In the genomic region with DNA sequence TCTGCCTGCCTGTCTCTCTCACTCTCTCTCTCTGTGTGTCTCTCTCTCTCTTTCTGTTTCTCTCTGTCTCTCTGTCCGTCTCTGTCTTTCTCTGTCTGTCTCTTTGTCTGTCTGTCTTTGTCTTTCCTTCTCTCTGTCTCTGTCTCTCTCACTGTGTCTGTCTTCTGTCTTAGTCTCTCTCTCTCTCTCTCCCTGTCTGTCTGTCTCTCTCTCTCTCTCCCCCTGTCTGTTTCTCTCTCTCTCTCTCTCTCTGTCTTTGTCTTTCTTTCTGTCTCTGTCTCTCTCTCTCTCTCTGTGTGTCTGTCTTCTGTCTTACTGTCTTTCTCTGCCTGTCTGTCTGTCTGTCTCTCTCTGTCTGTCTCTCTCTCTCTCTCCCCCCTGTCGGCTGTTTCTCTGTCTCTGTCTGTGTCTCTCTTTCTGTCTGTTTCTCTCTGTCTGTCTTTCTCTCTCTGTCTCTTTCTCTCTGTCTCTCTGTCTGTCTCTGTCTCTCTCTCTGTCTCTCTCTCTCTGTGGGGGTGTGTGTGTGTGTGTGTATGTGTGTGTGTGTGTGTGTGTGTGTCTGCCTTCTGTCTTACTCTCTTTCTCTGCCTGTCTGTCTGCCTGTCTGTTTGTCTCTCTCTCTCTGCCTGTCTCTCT, we compare ENCODE assay signal across 3 cellular contexts.
TF ChIP-seq lines count a peak whose summit lies in the region.
"Not testable (repeated sequence)": the region's sequence is repeated elsewhere in the genome, so short reads cannot be mapped to it uniquely, and the experiment has no call there.

No MANE protein-coding gene starts in this region.

TF ChIP-seq in WTC11, 78 proteins besides CTCF, POLR2A, EP300 and RAD21 (continues in another document):
- TF ChIP-seq, protein P1, sequence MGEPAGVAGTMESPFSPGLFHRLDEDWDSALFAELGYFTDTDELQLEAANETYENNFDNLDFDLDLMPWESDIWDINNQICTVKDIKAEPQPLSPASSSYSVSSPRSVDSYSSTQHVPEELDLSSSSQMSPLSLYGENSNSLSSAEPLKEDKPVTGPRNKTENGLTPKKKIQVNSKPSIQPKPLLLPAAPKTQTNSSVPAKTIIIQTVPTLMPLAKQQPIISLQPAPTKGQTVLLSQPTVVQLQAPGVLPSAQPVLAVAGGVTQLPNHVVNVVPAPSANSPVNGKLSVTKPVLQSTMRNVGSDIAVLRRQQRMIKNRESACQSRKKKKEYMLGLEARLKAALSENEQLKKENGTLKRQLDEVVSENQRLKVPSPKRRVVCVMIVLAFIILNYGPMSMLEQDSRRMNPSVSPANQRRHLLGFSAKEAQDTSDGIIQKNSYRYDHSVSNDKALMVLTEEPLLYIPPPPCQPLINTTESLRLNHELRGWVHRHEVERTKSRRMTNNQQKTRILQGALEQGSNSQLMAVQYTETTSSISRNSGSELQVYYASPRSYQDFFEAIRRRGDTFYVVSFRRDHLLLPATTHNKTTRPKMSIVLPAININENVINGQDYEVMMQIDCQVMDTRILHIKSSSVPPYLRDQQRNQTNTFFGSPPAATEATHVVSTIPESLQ (CRISPR knock-in tag; IDR thresholded peaks at IDR 0.05) = peak; percentile 95
- peak; percentile 86; the same call in 1 of the 2 replicates for TF ChIP-seq NFATC4 (CRISPR knock-in tag; IDR thresholded peaks at IDR 0.05)
- TF ChIP-seq, protein P2, sequence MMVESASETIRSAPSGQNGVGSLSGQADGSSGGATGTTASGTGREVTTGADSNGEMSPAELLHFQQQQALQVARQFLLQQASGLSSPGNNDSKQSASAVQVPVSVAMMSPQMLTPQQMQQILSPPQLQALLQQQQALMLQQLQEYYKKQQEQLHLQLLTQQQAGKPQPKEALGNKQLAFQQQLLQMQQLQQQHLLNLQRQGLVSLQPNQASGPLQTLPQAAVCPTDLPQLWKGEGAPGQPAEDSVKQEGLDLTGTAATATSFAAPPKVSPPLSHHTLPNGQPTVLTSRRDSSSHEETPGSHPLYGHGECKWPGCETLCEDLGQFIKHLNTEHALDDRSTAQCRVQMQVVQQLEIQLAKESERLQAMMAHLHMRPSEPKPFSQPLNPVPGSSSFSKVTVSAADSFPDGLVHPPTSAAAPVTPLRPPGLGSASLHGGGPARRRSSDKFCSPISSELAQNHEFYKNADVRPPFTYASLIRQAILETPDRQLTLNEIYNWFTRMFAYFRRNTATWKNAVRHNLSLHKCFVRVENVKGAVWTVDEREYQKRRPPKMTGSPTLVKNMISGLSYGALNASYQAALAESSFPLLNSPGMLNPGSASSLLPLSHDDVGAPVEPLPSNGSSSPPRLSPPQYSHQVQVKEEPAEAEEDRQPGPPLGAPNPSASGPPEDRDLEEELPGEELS (CRISPR knock-in tag; IDR thresholded peaks at IDR 0.05) = peak; percentile 84; the same call in 1 of the 2 replicates
- TF ChIP-seq ZNF121 (CRISPR knock-in tag; IDR thresholded peaks at IDR 0.05) = peak; percentile 32; the same call in 1 of the 2 replicates

TF ChIP-seq in K562, 482 proteins besides CTCF, POLR2A, EP300 and RAD21 (continues in another document):
- TF ChIP-seq, protein P3, sequence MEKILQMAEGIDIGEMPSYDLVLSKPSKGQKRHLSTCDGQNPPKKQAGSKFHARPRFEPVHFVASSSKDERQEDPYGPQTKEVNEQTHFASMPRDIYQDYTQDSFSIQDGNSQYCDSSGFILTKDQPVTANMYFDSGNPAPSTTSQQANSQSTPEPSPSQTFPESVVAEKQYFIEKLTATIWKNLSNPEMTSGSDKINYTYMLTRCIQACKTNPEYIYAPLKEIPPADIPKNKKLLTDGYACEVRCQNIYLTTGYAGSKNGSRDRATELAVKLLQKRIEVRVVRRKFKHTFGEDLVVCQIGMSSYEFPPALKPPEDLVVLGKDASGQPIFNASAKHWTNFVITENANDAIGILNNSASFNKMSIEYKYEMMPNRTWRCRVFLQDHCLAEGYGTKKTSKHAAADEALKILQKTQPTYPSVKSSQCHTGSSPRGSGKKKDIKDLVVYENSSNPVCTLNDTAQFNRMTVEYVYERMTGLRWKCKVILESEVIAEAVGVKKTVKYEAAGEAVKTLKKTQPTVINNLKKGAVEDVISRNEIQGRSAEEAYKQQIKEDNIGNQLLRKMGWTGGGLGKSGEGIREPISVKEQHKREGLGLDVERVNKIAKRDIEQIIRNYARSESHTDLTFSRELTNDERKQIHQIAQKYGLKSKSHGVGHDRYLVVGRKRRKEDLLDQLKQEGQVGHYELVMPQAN (IDR thresholded peaks at IDR 0.05; ENCODE audit: borderline replicate concordance) = peak; percentile 79
- TF ChIP-seq, protein P4, sequence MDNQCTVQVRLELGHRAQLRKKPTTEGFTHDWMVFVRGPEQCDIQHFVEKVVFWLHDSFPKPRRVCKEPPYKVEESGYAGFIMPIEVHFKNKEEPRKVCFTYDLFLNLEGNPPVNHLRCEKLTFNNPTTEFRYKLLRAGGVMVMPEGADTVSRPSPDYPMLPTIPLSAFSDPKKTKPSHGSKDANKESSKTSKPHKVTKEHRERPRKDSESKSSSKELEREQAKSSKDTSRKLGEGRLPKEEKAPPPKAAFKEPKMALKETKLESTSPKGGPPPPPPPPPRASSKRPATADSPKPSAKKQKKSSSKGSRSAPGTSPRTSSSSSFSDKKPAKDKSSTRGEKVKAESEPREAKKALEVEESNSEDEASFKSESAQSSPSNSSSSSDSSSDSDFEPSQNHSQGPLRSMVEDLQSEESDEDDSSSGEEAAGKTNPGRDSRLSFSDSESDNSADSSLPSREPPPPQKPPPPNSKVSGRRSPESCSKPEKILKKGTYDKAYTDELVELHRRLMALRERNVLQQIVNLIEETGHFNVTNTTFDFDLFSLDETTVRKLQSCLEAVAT (IDR thresholded peaks at IDR 0.05) = peak; percentile 88 to 94; a peak in 2 of 4 replicates
- TF ChIP-seq PHB2 (IDR thresholded peaks at IDR 0.05; ENCODE audit: low read depth) (peak; percentile 78; the same call in 1 of the 2 replicates), RFX7 (CRISPR knock-in tag; IDR thresholded peaks at IDR 0.05) (peak; percentile 88; the same call in 1 of the 2 replicates), BCOR (IDR thresholded peaks at IDR 0.05) (peak; percentile 62), FOXK2 (conservative IDR thresholded peaks at IDR 0.05 in 1 of 2, IDR thresholded peaks at IDR 0.05 in 1 of 2; ENCODE audit: low read depth in 2 of 2) (peak; percentile 19 to 50; a peak in 3 of 4 replicates), RHOXF2B (CRISPR knock-in tag; conservative IDR thresholded peaks at IDR 0.05) (peak; percentile 95), TSC22D4 (tag; IDR thresholded peaks at IDR 0.05) (peak; percentile 100), EHMT2 (IDR thresholded peaks at IDR 0.05) (peak; percentile 95), ZNF217 (CRISPR knock-in tag; IDR thresholded peaks at IDR 0.05) (0 out of 2 replicates have a peak, but pooled peaks have one; percentile 63), KDM2B (CRISPR knock-in tag; IDR thresholded peaks at IDR 0.05) (peak; percentile 99), HMG20B (CRISPR knock-in tag; IDR thresholded peaks at IDR 0.05) (peak; percentile 90; the same call in 1 of the 2 replicates), TARDBP (IDR thresholded peaks at IDR 0.05) (peak; percentile 92), HOXB6 (CRISPR knock-in tag; IDR thresholded peaks at IDR 0.05; ENCODE audit: borderline replicate concordance) (peak; percentile 87; the same call in 1 of the 2 replicates), ELF4 (CRISPR knock-in tag; IDR thresholded peaks at IDR 0.05) (peak; percentile 100)
- TF ChIP-seq, protein P5, sequence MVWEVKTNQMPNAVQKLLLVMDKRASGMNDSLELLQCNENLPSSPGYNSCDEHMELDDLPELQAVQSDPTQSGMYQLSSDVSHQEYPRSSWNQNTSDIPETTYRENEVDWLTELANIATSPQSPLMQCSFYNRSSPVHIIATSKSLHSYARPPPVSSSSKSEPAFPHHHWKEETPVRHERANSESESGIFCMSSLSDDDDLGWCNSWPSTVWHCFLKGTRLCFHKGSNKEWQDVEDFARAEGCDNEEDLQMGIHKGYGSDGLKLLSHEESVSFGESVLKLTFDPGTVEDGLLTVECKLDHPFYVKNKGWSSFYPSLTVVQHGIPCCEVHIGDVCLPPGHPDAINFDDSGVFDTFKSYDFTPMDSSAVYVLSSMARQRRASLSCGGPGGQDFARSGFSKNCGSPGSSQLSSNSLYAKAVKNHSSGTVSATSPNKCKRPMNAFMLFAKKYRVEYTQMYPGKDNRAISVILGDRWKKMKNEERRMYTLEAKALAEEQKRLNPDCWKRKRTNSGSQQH (CRISPR knock-in tag; IDR thresholded peaks at IDR 0.05) = peak; percentile 100
- TF ChIP-seq, protein P2 (CRISPR knock-in tag; IDR thresholded peaks at IDR 0.05; ENCODE audit: borderline replicate concordance) = peak; percentile 39; the same call in 1 of the 2 replicates

TF ChIP-seq in HepG2, 621 proteins besides CTCF, POLR2A, EP300 and RAD21 (continued from another document and continues in another):
- TF ChIP-seq, protein P6, sequence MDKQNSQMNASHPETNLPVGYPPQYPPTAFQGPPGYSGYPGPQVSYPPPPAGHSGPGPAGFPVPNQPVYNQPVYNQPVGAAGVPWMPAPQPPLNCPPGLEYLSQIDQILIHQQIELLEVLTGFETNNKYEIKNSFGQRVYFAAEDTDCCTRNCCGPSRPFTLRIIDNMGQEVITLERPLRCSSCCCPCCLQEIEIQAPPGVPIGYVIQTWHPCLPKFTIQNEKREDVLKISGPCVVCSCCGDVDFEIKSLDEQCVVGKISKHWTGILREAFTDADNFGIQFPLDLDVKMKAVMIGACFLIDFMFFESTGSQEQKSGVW (CRISPR knock-in tag; IDR thresholded peaks at IDR 0.05; ENCODE audit: borderline replicate concordance) = peak; percentile 75; the same call in 1 of the 2 replicates
- peak; percentile 100 for TF ChIP-seq FOXP1 (IDR thresholded peaks at IDR 0.05)
- not testable (repeated sequence) for TF ChIP-seq FOXP1 (CRISPR knock-in tag; IDR thresholded peaks at IDR 0.05); NONO (CRISPR knock-in tag; conservative IDR thresholded peaks at IDR 0.05); ATF7 (CRISPR knock-in tag; IDR thresholded peaks at IDR 0.05); CREB1 (CRISPR knock-in tag; IDR thresholded peaks at IDR 0.05)
- TF ChIP-seq TBX3 (IDR thresholded peaks at IDR 0.05; ENCODE audit: borderline replicate concordance) = peak; percentile 65; the same call in 1 of the 2 replicates
- TF ChIP-seq NONO (IDR thresholded peaks at IDR 0.05) = peak; percentile 100
- TF ChIP-seq NFRKB (IDR thresholded peaks at IDR 0.05) = peak; percentile 99
- TF ChIP-seq PHB2 (IDR thresholded peaks at IDR 0.05; ENCODE audit: partially characterized antibody) = peak; percentile 100
- peak; percentile 97 for TF ChIP-seq ATF7 (IDR thresholded peaks at IDR 0.05)
- TF ChIP-seq, protein P7, sequence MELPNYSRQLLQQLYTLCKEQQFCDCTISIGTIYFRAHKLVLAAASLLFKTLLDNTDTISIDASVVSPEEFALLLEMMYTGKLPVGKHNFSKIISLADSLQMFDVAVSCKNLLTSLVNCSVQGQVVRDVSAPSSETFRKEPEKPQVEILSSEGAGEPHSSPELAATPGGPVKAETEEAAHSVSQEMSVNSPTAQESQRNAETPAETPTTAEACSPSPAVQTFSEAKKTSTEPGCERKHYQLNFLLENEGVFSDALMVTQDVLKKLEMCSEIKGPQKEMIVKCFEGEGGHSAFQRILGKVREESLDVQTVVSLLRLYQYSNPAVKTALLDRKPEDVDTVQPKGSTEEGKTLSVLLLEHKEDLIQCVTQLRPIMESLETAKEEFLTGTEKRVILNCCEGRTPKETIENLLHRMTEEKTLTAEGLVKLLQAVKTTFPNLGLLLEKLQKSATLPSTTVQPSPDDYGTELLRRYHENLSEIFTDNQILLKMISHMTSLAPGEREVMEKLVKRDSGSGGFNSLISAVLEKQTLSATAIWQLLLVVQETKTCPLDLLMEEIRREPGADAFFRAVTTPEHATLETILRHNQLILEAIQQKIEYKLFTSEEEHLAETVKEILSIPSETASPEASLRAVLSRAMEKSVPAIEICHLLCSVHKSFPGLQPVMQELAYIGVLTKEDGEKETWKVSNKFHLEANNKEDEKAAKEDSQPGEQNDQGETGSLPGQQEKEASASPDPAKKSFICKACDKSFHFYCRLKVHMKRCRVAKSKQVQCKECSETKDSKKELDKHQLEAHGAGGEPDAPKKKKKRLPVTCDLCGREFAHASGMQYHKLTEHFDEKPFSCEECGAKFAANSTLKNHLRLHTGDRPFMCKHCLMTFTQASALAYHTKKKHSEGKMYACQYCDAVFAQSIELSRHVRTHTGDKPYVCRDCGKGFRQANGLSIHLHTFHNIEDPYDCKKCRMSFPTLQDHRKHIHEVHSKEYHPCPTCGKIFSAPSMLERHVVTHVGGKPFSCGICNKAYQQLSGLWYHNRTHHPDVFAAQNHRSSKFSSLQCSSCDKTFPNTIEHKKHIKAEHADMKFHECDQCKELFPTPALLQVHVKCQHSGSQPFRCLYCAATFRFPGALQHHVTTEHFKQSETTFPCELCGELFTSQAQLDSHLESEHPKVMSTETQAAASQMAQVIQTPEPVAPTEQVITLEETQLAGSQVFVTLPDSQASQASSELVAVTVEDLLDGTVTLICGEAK (IDR thresholded peaks at IDR 0.05) = peak; percentile 93
- TF ChIP-seq, protein P7 (CRISPR knock-in tag; IDR thresholded peaks at IDR 0.05) = not testable (repeated sequence)
- TF ChIP-seq FOXK2 (IDR thresholded peaks at IDR 0.05) = peak; percentile 100
- peak; percentile 84 for TF ChIP-seq CREB1 (IDR thresholded peaks at IDR 0.05)
